ENCODE assay signal across 19 cellular contexts in the genomic region with DNA sequence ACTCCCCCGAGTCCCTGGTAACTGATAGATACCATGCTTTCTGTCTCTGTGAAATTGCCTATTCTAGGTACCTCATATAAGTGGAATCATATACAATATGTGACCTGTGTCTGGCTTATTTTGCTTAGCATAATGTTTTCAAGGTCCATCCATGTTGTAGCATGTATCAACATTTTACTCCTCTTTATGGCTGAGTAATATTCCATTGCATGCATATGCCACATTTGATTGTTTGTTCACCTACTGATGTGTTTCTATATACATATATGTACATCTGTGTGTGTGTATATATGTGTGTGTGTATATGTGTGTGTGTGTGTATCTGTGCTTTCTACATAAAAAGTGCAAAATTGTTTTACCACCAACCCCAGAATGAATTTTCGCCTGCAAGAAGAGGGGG.
DNase-seq lines count a peak whose midpoint lies in the region; ATAC-seq, FAIRE-seq and TF ChIP-seq lines count a peak whose summit lies in the region.
"Had no signal": no experiment of that assay in that cellular context is flagged by ENCODE, and none has a peak within 500 bp of the region (broad histone marks: within the 10 kb centered on the region; RNA-seq: fewer than 3 reads in every experiment).

No MANE protein-coding gene starts in this region.

- H2AFZ ChIP-seq in K562 (ENCODE audit: low read depth, low read length) = no peak overlapping the region
- H2AFZ ChIP-seq: GM23248 had no signal

- H3K4me1 ChIP-seq in HEK293 (ENCODE audit: control insufficient read depth, insufficient read depth, low read length) = peaks cover 4% of the 10 kb centered on the region; the same call in 1 of the 2 replicates
- H3K4me1 ChIP-seq in K562 (replicated peaks in 1 of 2; ENCODE audit: control insufficient read depth in 2 of 2, insufficient read depth in 2 of 2, low read length in 2 of 2) = no peaks in the 10 kb centered on the region
- peaks cover 63% of the 10 kb centered on the region for H3K4me1 ChIP-seq in foreskin keratinocyte

- no peak for ATAC-seq in K562
- ATAC-seq in foreskin keratinocyte = no peak
- ATAC-seq in left cardiac atrium = no peak

- no peaks in the 10 kb centered on the region for H3K79me2 ChIP-seq in K562 (ENCODE audit: control insufficient read depth, insufficient read depth, low read length)

- POLR2A ChIA-PET in HEK293 (lab: Yijun Ruan, JAX) (no interaction called here), K562 (lab: Yijun Ruan, JAX) (no interaction called here), GM10248 (lab: Yijun Ruan, JAX) (no interaction called here)

- no peaks in the 10 kb centered on the region for H3K9me1 ChIP-seq in K562 (ENCODE audit: control insufficient read depth, insufficient read depth, low read length)

- TF ChIP-seq RAD21 in K562 (CRISPR knock-in tag; conservative IDR thresholded peaks at IDR 0.05 in 1 of 2, IDR thresholded peaks at IDR 0.05 in 1 of 2) = no peak

- H3K9ac ChIP-seq in K562 (ENCODE audit: insufficient read depth in 1 of 2, low read depth in 2 of 2, low read length in 2 of 2) = no peak overlapping the region
- H3K9ac ChIP-seq: GM23248 had no signal

- no TSS peak for BruUV-seq in K562 (replicated peaks; lab: Mats Ljungman, UMichigan)

- CTCF ChIA-PET in HEK293 (lab: Yijun Ruan, JAX) (interaction anchor here (0.6 kb wide), 1 partner anchor 609 kb away, joined by 6 read pairs; no protein-coding TSS in a partner anchor), K562 (lab: Yijun Ruan, JAX; ENCODE audit: low intra/inter-chr PET ratio) (no interaction called here), GM10248 (lab: Yijun Ruan, JAX) (no interaction called here)

- no peak for TF ChIP-seq CTCF in HEK293 (tag by site-specific recombination; IDR thresholded peaks at IDR 0.05)
- TF ChIP-seq CTCF in K562 (IDR thresholded peaks at IDR 0.05 in 2 of 3, conservative IDR thresholded peaks at IDR 0.05 in 1 of 3; ENCODE audit: insufficient read depth in 2 of 3, low read depth in 1 of 3, low read length in 3 of 3) = no peak
- TF ChIP-seq CTCF in foreskin keratinocyte (conservative IDR thresholded peaks at IDR 0.05) = no peak
- no peak for TF ChIP-seq CTCF in GM10248 (IDR thresholded peaks at IDR 0.05; ENCODE audit: control extremely low read depth, extremely low read depth, low read depth, missing control alignments)

- TF ChIP-seq EP300 in K562 (IDR thresholded peaks at IDR 0.05; ENCODE audit: low read length) = no peak

- intact Hi-C loops in K562 (cut with micrococcal nuclease) (no loop called here), left cardiac atrium (cut with DNase I) (no loop called here)

- in situ Hi-C loops in K562 (cut with MboI) = no loop called here

- no peak for FAIRE-seq in K562 (lab: Jason Lieb, UNC)
- FAIRE-seq: GM19239, H1 had no signal

- no peak for DNase-seq in K562 (ENCODE audit: extremely low read depth in 1 of 4, low spot score in 3 of 4)
- DNase-seq in foreskin keratinocyte = no peak
- DNase-seq in left cardiac atrium = no peak
- no peak for DNase-seq in GM10248 (ENCODE audit: extremely low spot score)
- no peak for DNase-seq in T1000 (lab: John Stamatoyannopoulos, UW)
- DNase-seq: C1 segment of cervical spinal cord; Calu3; CD4-positive, alpha-beta memory T cell; COR-L47; DMS53; DMS79 treated with DMSO at 0.1 percent for 48 hours; GF-D8; GM23248; H7; HCEC 1CT; HFFc6 had no signal

- H3K9me3 ChIP-seq in HEK293 (ENCODE audit: control insufficient read depth, insufficient read depth, low read depth, low read length) (no peaks in the 10 kb centered on the region), K562 (replicated peaks; ENCODE audit: control insufficient read depth, insufficient read depth, low read depth, low read length) (no peaks in the 10 kb centered on the region)

- H3K27ac ChIP-seq in HEK293 (ENCODE audit: extremely low read depth, low read depth, low read length) (no peak overlapping the region), K562 (ENCODE audit: extremely low read depth, low read depth, low read length) (no peak overlapping the region), foreskin keratinocyte (peak overlapping the region; percentile 98)
- H3K27ac ChIP-seq: GM23248 had no signal

- H3K4me3 ChIP-seq in HEK293 (ENCODE audit: low read depth, low read length) = no peak overlapping the region
- no peak overlapping the region for H3K4me3 ChIP-seq in K562
- H3K4me3 ChIP-seq: GM23248 had no signal

- 55% methylated on average over 2 of the region's 2 CpGs for WGBS in K562 (ENCODE audit: insufficient coverage, low coverage, missing lambda C conversion rate)

- no peak overlapping the region for H3K4me2 ChIP-seq in K562 (ENCODE audit: insufficient read depth, low read length)

- no peaks in the 10 kb centered on the region for H4K20me1 ChIP-seq in K562 (replicated peaks; ENCODE audit: control insufficient read depth, insufficient read depth, low read length)

- H3K36me3 ChIP-seq in HEK293 (ENCODE audit: control insufficient read depth in 2 of 2, insufficient read depth in 1 of 2, low read length in 2 of 2) (no peaks in the 10 kb centered on the region), K562 (ENCODE audit: control insufficient read depth, insufficient read depth, low read length) (peaks cover 13% of the 10 kb centered on the region; the same call in 2 of the 3 replicates)

- TF ChIP-seq POLR2A in K562 (conservative IDR thresholded peaks at IDR 0.05) = no peak

- H3K27me3 ChIP-seq in K562 (ENCODE audit: control insufficient read depth in 2 of 2, insufficient read depth in 2 of 2, low read length in 2 of 2) = no peaks in the 10 kb centered on the region
- H3K27me3 ChIP-seq in foreskin keratinocyte = no peaks in the 10 kb centered on the region

TF ChIP-seq in HEK293, 187 proteins besides CTCF, POLR2A, EP300 and RAD21:
- TF ChIP-seq, protein P1, sequence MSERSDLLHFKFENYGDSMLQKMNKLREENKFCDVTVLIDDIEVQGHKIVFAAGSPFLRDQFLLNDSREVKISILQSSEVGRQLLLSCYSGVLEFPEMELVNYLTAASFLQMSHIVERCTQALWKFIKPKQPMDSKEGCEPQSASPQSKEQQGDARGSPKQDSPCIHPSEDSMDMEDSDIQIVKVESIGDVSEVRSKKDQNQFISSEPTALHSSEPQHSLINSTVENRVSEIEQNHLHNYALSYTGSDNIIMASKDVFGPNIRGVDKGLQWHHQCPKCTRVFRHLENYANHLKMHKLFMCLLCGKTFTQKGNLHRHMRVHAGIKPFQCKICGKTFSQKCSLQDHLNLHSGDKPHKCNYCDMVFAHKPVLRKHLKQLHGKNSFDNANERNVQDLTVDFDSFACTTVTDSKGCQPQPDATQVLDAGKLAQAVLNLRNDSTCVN (tag by site-specific recombination; optimal IDR thresholded peaks at IDR 0.05) = no peak
- TF ChIP-seq, protein P2, sequence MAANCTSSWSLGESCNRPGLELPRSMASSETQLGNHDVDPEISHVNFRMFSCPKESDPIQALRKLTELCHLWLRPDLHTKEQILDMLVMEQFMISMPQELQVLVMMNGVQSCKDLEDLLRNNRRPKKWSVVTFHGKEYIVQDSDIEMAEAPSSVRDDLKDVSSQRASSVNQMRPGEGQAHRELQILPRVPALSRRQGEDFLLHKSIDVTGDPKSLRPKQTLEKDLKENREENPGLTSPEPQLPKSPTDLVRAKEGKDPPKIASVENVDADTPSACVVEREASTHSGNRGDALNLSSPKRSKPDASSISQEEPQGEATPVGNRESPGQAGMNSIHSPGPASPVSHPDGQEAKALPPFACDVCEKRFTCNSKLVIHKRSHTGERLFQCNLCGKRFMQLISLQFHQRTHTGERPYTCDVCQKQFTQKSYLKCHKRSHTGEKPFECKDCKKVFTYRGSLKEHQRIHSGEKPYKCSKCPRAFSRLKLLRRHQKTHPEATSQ (tag by site-specific recombination; IDR thresholded peaks at IDR 0.05) = no peak
- peak; percentile 67 for TF ChIP-seq ZNF146 (tag by site-specific recombination; IDR thresholded peaks at IDR 0.05)
TF ChIP-seq in HEK293: peak in this region for 1.

TF ChIP-seq in K562, 482 proteins besides CTCF, POLR2A, EP300 and RAD21:
- TF ChIP-seq RBM25 (IDR thresholded peaks at IDR 0.05; ENCODE audit: low read depth, low read length, severe bottlenecking) (peak; percentile 18), ZNF146 (CRISPR knock-in tag; IDR thresholded peaks at IDR 0.05; ENCODE audit: unreplicated experiment) (peak; percentile 64), TBL1XR1 (IDR thresholded peaks at IDR 0.05; ENCODE audit: low read length in 2 of 2) (no peak), DMBX1 (CRISPR knock-in tag; IDR thresholded peaks at IDR 0.05; ENCODE audit: borderline replicate concordance) (no peak)
- TF ChIP-seq, protein P3, sequence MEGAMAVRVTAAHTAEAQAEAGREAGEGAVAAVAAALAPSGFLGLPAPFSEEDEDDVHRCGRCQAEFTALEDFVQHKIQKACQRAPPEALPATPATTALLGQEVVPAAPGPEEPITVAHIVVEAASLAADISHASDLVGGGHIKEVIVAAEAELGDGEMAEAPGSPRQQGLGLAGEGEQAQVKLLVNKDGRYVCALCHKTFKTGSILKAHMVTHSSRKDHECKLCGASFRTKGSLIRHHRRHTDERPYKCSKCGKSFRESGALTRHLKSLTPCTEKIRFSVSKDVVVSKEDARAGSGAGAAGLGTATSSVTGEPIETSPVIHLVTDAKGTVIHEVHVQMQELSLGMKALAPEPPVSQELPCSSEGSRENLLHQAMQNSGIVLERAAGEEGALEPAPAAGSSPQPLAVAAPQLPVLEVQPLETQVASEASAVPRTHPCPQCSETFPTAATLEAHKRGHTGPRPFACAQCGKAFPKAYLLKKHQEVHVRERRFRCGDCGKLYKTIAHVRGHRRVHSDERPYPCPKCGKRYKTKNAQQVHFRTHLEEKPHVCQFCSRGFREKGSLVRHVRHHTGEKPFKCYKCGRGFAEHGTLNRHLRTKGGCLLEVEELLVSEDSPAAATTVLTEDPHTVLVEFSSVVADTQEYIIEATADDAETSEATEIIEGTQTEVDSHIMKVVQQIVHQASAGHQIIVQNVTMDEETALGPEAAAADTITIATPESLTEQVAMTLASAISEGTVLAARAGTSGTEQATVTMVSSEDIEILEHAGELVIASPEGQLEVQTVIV (CRISPR knock-in tag; IDR thresholded peaks at IDR 0.05; ENCODE audit: borderline replicate concordance) = no peak
- TF ChIP-seq, protein P4, sequence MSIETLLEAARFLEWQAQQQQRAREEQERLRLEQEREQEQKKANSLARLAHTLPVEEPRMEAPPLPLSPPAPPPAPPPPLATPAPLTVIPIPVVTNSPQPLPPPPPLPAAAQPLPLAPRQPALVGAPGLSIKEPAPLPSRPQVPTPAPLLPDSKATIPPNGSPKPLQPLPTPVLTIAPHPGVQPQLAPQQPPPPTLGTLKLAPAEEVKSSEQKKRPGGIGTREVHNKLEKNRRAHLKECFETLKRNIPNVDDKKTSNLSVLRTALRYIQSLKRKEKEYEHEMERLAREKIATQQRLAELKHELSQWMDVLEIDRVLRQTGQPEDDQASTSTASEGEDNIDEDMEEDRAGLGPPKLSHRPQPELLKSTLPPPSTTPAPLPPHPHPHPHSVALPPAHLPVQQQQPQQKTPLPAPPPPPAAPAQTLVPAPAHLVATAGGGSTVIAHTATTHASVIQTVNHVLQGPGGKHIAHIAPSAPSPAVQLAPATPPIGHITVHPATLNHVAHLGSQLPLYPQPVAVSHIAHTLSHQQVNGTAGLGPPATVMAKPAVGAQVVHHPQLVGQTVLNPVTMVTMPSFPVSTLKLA (conservative IDR thresholded peaks at IDR 0.05) = no peak
